In the genomic region with DNA sequence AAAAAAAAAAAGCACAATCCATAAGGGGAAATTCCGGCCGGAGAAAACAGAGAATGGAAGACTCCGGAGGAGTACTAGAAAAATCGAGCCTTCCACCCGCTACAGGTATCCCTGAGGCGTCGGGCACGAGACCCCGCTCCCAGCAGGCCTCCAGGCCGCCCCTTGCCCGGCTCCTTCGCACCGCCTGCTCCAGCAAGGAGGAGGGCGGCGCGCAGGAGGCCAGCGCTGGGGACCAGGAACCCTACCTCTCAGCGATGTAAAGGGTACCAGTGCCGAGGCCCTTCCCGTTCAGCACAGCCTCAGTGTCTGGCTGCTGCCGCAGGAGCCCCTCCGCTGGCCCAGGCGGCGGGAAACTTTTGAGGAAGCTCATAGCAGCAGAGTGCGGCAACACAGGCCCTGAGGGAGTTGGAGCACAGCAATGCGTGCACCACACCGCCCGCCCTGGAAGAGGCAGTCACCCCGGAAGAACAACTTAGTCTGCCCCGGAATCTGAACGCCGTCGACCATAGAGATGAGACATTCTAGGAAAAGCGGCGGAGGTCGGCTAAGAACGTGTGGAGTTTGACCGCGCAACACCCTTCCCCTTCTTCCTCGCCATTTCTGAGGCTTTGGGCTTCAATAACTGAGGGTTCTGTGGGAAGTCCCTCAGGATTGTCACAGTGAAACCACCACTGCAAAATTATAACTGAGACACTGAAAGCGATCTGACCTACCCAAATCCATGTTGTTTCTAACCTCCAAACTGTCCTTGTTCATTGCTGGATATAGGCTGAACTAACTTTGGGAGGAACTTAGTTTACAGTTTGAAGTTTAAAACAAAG, we compare ENCODE assay signal across 1 cellular context.
TF ChIP-seq lines count a peak whose summit lies in the region.

Gene CLNS1A, minus strand, starts transcription at position 450 of the 821 bp plus-strand sequence. Its CDS starts 80 bp downstream, at position 370.

TF ChIP-seq in HepG2, 621 proteins besides CTCF, POLR2A, EP300 and RAD21 (continued from another document and continues in another):
- no peak for TF ChIP-seq ZMAT5 (CRISPR knock-in tag; IDR thresholded peaks at IDR 0.05; ENCODE audit: borderline replicate concordance, low read depth)
- TF ChIP-seq SMC3 (IDR thresholded peaks at IDR 0.05; ENCODE audit: low read length) = no peak
- TF ChIP-seq KIAA2018 (CRISPR knock-in tag; IDR thresholded peaks at IDR 0.05; ENCODE audit: borderline replicate concordance) = no peak
- TF ChIP-seq MXD1 (CRISPR knock-in tag; IDR thresholded peaks at IDR 0.05) = no peak
- TF ChIP-seq HIVEP1 (CRISPR knock-in tag; IDR thresholded peaks at IDR 0.05) = peak; percentile 66; the same call in 1 of the 2 replicates
- TF ChIP-seq ZNF335 (CRISPR knock-in tag; IDR thresholded peaks at IDR 0.05) = peak; percentile 41; the same call in 1 of the 2 replicates
- peak; percentile 44; the same call in 1 of the 2 replicates for TF ChIP-seq RARA (CRISPR knock-in tag; IDR thresholded peaks at IDR 0.05)
- TF ChIP-seq MTF1 (CRISPR knock-in tag; IDR thresholded peaks at IDR 0.05) = no peak; the same call in 1 of the 2 replicates
- TF ChIP-seq ZKSCAN1 (IDR thresholded peaks at IDR 0.05; ENCODE audit: low read length) = no peak
- TF ChIP-seq TGIF2 (CRISPR knock-in tag; IDR thresholded peaks at IDR 0.05) = peak; percentile 73; the same call in 1 of the 2 replicates
- peak; percentile 31 for TF ChIP-seq ZNF883 (CRISPR knock-in tag; IDR thresholded peaks at IDR 0.05; ENCODE audit: not compliant biosample characterization)
- TF ChIP-seq REPIN1 (CRISPR knock-in tag; IDR thresholded peaks at IDR 0.05; ENCODE audit: borderline replicate concordance, low read depth) = peak; percentile 80
- TF ChIP-seq ZNF256 (CRISPR knock-in tag; conservative IDR thresholded peaks at IDR 0.05) = peak; percentile 51; the same call in 1 of the 2 replicates
- TF ChIP-seq AKNA (CRISPR knock-in tag; IDR thresholded peaks at IDR 0.05; ENCODE audit: borderline replicate concordance) = no peak; the same call in 1 of the 2 replicates
- TF ChIP-seq, protein P1, sequence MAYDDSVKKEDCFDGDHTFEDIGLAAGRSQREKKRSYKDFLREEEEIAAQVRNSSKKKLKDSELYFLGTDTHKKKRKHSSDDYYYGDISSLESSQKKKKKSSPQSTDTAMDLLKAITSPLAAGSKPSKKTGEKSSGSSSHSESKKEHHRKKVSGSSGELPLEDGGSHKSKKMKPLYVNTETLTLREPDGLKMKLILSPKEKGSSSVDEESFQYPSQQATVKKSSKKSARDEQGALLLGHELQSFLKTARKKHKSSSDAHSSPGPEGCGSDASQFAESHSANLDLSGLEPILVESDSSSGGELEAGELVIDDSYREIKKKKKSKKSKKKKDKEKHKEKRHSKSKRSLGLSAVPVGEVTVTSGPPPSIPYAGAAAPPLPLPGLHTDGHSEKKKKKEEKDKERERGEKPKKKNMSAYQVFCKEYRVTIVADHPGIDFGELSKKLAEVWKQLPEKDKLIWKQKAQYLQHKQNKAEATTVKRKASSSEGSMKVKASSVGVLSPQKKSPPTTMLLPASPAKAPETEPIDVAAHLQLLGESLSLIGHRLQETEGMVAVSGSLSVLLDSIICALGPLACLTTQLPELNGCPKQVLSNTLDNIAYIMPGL (CRISPR knock-in tag; IDR thresholded peaks at IDR 0.05; ENCODE audit: borderline replicate concordance in 1 of 2, low read depth in 1 of 2) = peak; percentile 80 to 88
- no peak for TF ChIP-seq JUNB (CRISPR knock-in tag; IDR thresholded peaks at IDR 0.05; ENCODE audit: borderline replicate concordance)
- TF ChIP-seq U2AF2 (IDR thresholded peaks at IDR 0.05; ENCODE audit: low read depth, low read length) = no peak
- TF ChIP-seq, protein P2, sequence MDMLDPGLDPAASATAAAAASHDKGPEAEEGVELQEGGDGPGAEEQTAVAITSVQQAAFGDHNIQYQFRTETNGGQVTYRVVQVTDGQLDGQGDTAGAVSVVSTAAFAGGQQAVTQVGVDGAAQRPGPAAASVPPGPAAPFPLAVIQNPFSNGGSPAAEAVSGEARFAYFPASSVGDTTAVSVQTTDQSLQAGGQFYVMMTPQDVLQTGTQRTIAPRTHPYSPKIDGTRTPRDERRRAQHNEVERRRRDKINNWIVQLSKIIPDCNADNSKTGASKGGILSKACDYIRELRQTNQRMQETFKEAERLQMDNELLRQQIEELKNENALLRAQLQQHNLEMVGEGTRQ (IDR thresholded peaks at IDR 0.05; ENCODE audit: low read depth, low read length) = no peak
- TF ChIP-seq, protein P2 (CRISPR knock-in tag; IDR thresholded peaks at IDR 0.05; ENCODE audit: borderline replicate concordance) = no peak
- TF ChIP-seq ZNF274 (CRISPR knock-in tag; IDR thresholded peaks at IDR 0.05) = peak; percentile 85
- TF ChIP-seq EZH2 (conservative IDR thresholded peaks at IDR 0.05; ENCODE audit: low read depth, low read length) = no peak
- no peak for TF ChIP-seq MBNL3 (CRISPR knock-in tag; conservative IDR thresholded peaks at IDR 0.05)
- TF ChIP-seq, protein P3, sequence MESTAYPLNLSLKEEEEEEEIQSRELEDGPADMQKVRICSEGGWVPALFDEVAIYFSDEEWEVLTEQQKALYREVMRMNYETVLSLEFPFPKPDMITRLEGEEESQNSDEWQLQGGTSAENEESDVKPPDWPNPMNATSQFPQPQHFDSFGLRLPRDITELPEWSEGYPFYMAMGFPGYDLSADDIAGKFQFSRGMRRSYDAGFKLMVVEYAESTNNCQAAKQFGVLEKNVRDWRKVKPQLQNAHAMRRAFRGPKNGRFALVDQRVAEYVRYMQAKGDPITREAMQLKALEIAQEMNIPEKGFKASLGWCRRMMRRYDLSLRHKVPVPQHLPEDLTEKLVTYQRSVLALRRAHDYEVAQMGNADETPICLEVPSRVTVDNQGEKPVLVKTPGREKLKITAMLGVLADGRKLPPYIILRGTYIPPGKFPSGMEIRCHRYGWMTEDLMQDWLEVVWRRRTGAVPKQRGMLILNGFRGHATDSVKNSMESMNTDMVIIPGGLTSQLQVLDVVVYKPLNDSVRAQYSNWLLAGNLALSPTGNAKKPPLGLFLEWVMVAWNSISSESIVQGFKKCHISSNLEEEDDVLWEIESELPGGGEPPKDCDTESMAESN (CRISPR knock-in tag; conservative IDR thresholded peaks at IDR 0.05) = peak; percentile 66; the same call in 1 of the 2 replicates
- TF ChIP-seq NFE2L2 (IDR thresholded peaks at IDR 0.05; ENCODE audit: low read length) = no peak
- peak; percentile 81 for TF ChIP-seq NFKBIZ (CRISPR knock-in tag; IDR thresholded peaks at IDR 0.05)
- TF ChIP-seq ZNF558 (CRISPR knock-in tag; IDR thresholded peaks at IDR 0.05; ENCODE audit: borderline replicate concordance) = no peak
- 0 out of 2 replicates have a peak, but pooled peaks have one; percentile 34 for TF ChIP-seq ZNF451 (CRISPR knock-in tag; IDR thresholded peaks at IDR 0.05)
- peak; percentile 89 for TF ChIP-seq ZNF792 (CRISPR knock-in tag; IDR thresholded peaks at IDR 0.05)
